In the genomic region with DNA sequence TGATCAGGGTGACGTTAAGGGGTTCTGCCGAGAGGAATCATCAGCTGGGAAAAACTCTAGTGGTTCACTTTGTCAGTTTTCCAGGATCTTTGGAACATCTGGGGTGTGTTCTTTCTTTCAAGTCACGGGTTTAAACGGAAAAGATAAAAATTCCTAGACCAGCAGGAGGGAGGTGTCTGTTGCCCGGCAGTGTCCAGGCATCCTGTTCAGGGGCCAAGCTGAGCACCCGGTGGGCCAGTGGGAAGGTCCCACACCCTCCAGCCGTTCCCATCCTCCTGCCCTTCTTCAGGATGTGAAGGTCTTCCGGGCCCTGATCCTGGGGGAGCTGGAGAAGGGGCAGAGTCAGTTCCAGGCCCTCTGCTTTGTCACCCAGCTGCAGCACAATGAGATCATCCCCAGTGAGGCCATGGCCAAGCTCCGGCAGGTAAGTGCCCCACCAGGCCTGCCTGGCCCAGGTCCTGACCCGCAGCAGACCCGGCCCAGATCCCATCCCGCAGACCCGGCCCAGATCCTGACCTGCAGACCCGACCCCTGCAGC, we compare ENCODE assay signal across 1 cellular context.
TF ChIP-seq lines count a peak whose summit lies in the region.

No MANE protein-coding gene starts in this region.

TF ChIP-seq in endothelial cell of umbilical vein, 7 proteins besides CTCF, POLR2A, EP300 and RAD21:
- TF ChIP-seq MYC (IDR thresholded peaks at IDR 0.05; ENCODE audit: low read depth, low read length) (no peak), JUN (IDR thresholded peaks at IDR 0.05; ENCODE audit: borderline replicate concordance, insufficient read depth, insufficient read length, low read depth) (no peak)
